Comparison of ENCODE assay signal across 1 cellular context in the genomic region with DNA sequence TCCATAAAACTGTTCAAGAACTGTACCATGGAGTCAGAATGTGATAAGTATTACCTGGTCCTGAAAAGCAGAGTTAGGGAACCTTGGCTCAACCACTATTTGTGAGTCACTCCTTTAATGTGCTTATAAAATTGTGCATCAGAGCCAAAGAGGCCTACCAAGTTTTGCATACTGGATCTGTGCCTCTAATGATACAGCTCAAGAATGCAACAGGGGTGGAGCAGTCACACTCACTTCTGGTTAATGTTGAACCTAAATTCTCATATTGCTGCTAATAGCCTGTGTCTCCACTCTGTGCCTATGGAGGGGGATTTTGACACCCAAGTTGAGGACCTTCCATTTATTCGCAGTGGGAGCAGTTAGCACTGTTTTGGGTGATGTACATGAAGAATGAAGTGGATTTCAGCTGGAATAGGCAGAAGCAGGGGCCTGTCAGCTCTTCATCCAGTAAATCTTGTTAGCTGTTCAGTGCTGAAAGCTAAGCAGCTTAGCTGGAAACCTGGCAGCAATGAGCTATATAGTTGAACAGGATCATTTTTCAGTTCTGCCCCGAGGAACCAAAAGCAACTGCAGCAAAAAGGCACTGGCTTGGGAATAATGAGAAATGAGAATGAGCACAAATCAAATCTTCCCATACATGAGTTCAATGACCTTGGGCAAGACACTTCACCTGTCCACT.
TF ChIP-seq lines count a peak whose summit lies in the region.

No MANE protein-coding gene starts in this region.

TF ChIP-seq in GM23338, 12 proteins besides CTCF, POLR2A, EP300 and RAD21:
- TF ChIP-seq, protein P1, sequence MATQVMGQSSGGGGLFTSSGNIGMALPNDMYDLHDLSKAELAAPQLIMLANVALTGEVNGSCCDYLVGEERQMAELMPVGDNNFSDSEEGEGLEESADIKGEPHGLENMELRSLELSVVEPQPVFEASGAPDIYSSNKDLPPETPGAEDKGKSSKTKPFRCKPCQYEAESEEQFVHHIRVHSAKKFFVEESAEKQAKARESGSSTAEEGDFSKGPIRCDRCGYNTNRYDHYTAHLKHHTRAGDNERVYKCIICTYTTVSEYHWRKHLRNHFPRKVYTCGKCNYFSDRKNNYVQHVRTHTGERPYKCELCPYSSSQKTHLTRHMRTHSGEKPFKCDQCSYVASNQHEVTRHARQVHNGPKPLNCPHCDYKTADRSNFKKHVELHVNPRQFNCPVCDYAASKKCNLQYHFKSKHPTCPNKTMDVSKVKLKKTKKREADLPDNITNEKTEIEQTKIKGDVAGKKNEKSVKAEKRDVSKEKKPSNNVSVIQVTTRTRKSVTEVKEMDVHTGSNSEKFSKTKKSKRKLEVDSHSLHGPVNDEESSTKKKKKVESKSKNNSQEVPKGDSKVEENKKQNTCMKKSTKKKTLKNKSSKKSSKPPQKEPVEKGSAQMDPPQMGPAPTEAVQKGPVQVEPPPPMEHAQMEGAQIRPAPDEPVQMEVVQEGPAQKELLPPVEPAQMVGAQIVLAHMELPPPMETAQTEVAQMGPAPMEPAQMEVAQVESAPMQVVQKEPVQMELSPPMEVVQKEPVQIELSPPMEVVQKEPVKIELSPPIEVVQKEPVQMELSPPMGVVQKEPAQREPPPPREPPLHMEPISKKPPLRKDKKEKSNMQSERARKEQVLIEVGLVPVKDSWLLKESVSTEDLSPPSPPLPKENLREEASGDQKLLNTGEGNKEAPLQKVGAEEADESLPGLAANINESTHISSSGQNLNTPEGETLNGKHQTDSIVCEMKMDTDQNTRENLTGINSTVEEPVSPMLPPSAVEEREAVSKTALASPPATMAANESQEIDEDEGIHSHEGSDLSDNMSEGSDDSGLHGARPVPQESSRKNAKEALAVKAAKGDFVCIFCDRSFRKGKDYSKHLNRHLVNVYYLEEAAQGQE (IDR thresholded peaks at IDR 0.05; ENCODE audit: unreplicated experiment), result no peak
- TF ChIP-seq NANOG (IDR thresholded peaks at IDR 0.05; ENCODE audit: borderline replicate concordance) (no peak), ZNF114 (CRISPR knock-in tag; IDR thresholded peaks at IDR 0.05) (no peak), ZNF331 (CRISPR knock-in tag; IDR thresholded peaks at IDR 0.05; ENCODE audit: low read depth) (no peak), JUNB (IDR thresholded peaks at IDR 0.05; ENCODE audit: unreplicated experiment) (no peak), EZH2 (IDR thresholded peaks at IDR 0.05; ENCODE audit: low read depth, unreplicated experiment) (no peak), POLR2AphosphoS5 (IDR thresholded peaks at IDR 0.05; ENCODE audit: low read depth) (no peak)
- TF ChIP-seq, protein P2, sequence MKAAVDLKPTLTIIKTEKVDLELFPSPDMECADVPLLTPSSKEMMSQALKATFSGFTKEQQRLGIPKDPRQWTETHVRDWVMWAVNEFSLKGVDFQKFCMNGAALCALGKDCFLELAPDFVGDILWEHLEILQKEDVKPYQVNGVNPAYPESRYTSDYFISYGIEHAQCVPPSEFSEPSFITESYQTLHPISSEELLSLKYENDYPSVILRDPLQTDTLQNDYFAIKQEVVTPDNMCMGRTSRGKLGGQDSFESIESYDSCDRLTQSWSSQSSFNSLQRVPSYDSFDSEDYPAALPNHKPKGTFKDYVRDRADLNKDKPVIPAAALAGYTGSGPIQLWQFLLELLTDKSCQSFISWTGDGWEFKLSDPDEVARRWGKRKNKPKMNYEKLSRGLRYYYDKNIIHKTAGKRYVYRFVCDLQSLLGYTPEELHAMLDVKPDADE (IDR thresholded peaks at IDR 0.05), result no peak
- TF ChIP-seq, protein P3, sequence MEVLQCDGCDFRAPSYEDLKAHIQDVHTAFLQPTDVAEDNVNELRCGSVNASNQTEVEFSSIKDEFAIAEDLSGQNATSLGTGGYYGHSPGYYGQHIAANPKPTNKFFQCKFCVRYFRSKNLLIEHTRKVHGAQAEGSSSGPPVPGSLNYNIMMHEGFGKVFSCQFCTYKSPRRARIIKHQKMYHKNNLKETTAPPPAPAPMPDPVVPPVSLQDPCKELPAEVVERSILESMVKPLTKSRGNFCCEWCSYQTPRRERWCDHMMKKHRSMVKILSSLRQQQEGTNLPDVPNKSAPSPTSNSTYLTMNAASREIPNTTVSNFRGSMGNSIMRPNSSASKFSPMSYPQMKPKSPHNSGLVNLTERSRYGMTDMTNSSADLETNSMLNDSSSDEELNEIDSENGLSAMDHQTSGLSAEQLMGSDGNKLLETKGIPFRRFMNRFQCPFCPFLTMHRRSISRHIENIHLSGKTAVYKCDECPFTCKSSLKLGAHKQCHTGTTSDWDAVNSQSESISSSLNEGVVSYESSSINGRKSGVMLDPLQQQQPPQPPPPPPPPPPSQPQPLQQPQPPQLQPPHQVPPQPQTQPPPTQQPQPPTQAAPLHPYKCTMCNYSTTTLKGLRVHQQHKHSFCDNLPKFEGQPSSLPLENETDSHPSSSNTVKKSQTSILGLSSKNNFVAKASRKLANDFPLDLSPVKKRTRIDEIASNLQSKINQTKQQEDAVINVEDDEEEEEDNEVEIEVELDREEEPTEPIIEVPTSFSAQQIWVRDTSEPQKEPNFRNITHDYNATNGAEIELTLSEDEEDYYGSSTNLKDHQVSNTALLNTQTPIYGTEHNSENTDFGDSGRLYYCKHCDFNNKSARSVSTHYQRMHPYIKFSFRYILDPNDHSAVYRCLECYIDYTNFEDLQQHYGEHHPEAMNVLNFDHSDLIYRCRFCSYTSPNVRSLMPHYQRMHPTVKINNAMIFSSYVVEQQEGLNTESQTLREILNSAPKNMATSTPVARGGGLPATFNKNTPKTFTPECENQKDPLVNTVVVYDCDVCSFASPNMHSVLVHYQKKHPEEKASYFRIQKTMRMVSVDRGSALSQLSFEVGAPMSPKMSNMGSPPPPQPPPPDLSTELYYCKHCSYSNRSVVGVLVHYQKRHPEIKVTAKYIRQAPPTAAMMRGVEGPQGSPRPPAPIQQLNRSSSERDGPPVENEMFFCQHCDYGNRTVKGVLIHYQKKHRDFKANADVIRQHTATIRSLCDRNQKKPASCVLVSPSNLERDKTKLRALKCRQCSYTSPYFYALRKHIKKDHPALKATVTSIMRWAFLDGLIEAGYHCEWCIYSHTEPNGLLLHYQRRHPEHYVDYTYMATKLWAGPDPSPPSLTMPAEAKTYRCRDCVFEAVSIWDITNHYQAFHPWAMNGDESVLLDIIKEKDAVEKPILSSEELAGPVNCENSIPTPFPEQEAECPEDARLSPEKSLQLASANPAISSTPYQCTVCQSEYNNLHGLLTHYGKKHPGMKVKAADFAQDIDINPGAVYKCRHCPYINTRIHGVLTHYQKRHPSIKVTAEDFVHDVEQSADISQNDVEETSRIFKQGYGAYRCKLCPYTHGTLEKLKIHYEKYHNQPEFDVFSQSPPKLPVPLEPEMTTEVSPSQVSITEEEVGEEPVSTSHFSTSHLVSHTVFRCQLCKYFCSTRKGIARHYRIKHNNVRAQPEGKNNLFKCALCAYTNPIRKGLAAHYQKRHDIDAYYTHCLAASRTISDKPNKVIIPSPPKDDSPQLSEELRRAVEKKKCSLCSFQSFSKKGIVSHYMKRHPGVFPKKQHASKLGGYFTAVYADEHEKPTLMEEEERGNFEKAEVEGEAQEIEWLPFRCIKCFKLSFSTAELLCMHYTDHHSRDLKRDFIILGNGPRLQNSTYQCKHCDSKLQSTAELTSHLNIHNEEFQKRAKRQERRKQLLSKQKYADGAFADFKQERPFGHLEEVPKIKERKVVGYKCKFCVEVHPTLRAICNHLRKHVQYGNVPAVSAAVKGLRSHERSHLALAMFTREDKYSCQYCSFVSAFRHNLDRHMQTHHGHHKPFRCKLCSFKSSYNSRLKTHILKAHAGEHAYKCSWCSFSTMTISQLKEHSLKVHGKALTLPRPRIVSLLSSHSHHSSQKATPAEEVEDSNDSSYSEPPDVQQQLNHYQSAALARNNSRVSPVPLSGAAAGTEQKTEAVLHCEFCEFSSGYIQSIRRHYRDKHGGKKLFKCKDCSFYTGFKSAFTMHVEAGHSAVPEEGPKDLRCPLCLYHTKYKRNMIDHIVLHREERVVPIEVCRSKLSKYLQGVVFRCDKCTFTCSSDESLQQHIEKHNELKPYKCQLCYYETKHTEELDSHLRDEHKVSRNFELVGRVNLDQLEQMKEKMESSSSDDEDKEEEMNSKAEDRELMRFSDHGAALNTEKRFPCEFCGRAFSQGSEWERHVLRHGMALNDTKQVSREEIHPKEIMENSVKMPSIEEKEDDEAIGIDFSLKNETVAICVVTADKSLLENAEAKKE (CRISPR knock-in tag; IDR thresholded peaks at IDR 0.05), result no peak
